Comparison of ENCODE assay signal across 25 cellular contexts in genomic region chr15:49570672-49571071, GRCh38.
"Had no signal": no experiment of that assay in that cellular context is flagged by ENCODE, and none has a peak within 500 bp of the region (broad histone marks: within the 10 kb centered on the region; RNA-seq: fewer than 3 reads in every experiment).

No MANE protein-coding gene starts in this region.

- DNase-seq: immature natural killer cell; left ventricle myocardium inferior; mesendoderm; naive B cell; natural killer cell; nephron progenitor cell; occipital lobe; right lobe of liver; stimulated activated CD4-positive, alpha-beta T cell treated with anti-CD3 and anti-CD28 coated beads, Interleukin-12 subunit alpha, Interleukin-12 subunit beta, amount 100 ng/mL, for 4 hours; stimulated activated CD4-positive, alpha-beta T cell treated with anti-CD3 and anti-CD28 coated beads, Interleukin-15, amount 100 ng/mL, for 24 hours; stimulated activated CD4-positive, alpha-beta T cell treated with anti-CD3 and anti-CD28 coated beads, Interleukin-2, amount 100 ng/mL, for 24 hours; stimulated activated CD4-positive, alpha-beta T cell treated with anti-CD3 and anti-CD28 coated beads, Interleukin-4, amount 100 ng/mL, for 1 hour; stimulated activated naive B cell treated with anti-CD40 and anti-IgM and Interleukin-4, amounts not matched to agents 10 μg/mL and 1 μg/mL and 100 μg/mL, for 72 hours; stimulated activated naive CD8-positive, alpha-beta T cell treated with anti-CD3 and anti-CD28 coated beads, Interleukin-15, Interleukin-2, amounts not matched to agents 100 U/mL and 50 U/mL, for 24 hours; stomach; testis; thyroid gland; transverse colon; upper lobe of left lung had no signal

- H3K36me3 ChIP-seq: neural progenitor cell, neutrophil, right atrium auricular region, right lobe of liver, thyroid gland, transverse colon, vagina had no signal

- H3K4me1 ChIP-seq: left ventricle myocardium inferior, neural progenitor cell, right atrium auricular region, stomach, testis, thyroid gland, transverse colon, upper lobe of left lung, vagina had no signal

- ATAC-seq: natural killer cell; right lobe of liver; stimulated activated naive B cell treated with anti-CD40 and anti-IgM and Interleukin-4, amounts not matched to agents 10 μg/mL and 1 μg/mL and 100 μg/mL, for 72 hours; stimulated activated naive CD8-positive, alpha-beta T cell treated with anti-CD3 and anti-CD28 coated beads, Interleukin-15, Interleukin-2, amounts not matched to agents 100 U/mL and 50 U/mL, for 24 hours had no signal

- H3K27me3 ChIP-seq: neural progenitor cell, neutrophil, right atrium auricular region, right lobe of liver, stomach, testis, thyroid gland, transverse colon, upper lobe of left lung, vagina had no signal

- H3K27ac ChIP-seq: left ventricle myocardium inferior, neural progenitor cell, neutrophil, right atrium auricular region, right lobe of liver, stomach, testis, thyroid gland, transverse colon, upper lobe of left lung, vagina had no signal

- H3K4me3 ChIP-seq: left ventricle myocardium inferior, lung, neural progenitor cell, right atrium auricular region, right lobe of liver, stomach, testis, thyroid gland, transverse colon, upper lobe of left lung, vagina had no signal

- H3K9me3 ChIP-seq: neutrophil, right atrium auricular region, right lobe of liver, testis, thyroid gland, transverse colon, vagina had no signal

- FAIRE-seq: islet of Langerhans had no signal
